In genomic region chr10:97298223-97298571, GRCh38 we compare ENCODE assay signal across 1 cellular context.
TF ChIP-seq lines count a peak whose summit lies in the region.

No MANE protein-coding gene starts in this region.

TF ChIP-seq in WTC11, 78 proteins besides CTCF, POLR2A, EP300 and RAD21:
- TF ChIP-seq NFYB (CRISPR knock-in tag; conservative IDR thresholded peaks at IDR 0.05; ENCODE audit: low read depth) (no peak), ZNF512 (CRISPR knock-in tag; IDR thresholded peaks at IDR 0.05; ENCODE audit: borderline replicate concordance) (no peak), IRF1 (CRISPR knock-in tag; IDR thresholded peaks at IDR 0.05) (no peak), RORB (CRISPR knock-in tag; IDR thresholded peaks at IDR 0.05) (no peak), FOXK1 (CRISPR knock-in tag; IDR thresholded peaks at IDR 0.05) (no peak)
